1 cellular context compared by ENCODE assay signal in the genomic region with DNA sequence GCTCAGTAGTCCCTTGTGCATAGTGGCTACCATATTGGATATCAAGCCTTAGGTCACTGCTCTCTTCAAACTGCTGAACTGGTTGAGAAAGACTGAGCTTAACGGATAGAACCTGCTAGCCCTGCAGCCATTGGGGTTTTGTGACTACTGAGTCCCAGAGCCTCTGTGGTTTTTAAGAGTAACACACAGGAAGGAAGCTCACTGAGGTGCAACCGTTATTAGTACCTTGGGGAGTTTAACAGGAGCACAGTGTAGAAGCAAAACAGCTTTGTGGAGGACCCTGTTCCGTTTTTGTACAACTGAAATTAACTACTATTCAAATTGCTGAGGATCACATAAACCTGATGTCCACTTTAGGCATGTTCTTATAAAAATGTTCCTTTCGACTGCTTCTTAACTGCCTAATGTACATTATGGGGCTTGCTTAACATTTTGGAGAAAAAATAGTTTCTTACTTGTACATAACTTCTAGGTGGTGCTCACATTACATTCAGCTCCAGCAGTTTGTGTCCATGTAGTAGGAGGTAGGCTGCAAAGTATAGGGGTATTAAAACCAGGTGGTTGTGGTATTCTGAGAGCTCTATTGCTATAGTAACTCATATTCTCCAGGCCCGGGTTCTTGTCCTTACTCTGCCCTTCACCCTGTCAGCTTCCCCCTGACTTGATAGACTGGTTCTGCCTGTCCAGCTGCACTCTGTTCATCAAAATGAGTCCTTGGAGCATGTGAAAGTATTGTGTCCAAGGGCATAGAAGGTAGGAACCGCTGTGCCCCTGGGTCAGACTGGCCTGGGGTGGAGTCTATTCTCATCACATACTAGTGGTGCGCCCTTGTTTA.
TF ChIP-seq lines count a peak whose summit lies in the region.

No MANE protein-coding gene starts in this region.

TF ChIP-seq in IMR-90, 13 proteins besides CTCF, POLR2A, EP300 and RAD21 (continued from another document):
- TF ChIP-seq BHLHE40 (IDR thresholded peaks at IDR 0.05; ENCODE audit: low read depth, low read length) (no peak), CEBPB (IDR thresholded peaks at IDR 0.05; ENCODE audit: low read depth, low read length) (no peak), FOS (IDR thresholded peaks at IDR 0.05; ENCODE audit: low read depth, low read length) (no peak), MAZ (IDR thresholded peaks at IDR 0.05; ENCODE audit: borderline replicate concordance, low read depth, low read length) (no peak)
